8 cellular contexts compared by ENCODE assay signal in genomic region chr10:120942806-120943413, GRCh38.
DNase-seq lines count a peak whose midpoint lies in the region; ATAC-seq, FAIRE-seq and TF ChIP-seq lines count a peak whose summit lies in the region.

No MANE protein-coding gene starts in this region.

- peak; percentile 65 for FAIRE-seq in A204.1 (lab: Jason Lieb, UNC)

- no peaks in the 10 kb centered on the region for H3K27me3 ChIP-seq in layer of hippocampus (ENCODE audit: control insufficient read depth, insufficient read depth, low read length)

- ATAC-seq in GM18505 (IDR thresholded peaks at IDR 0.05; ENCODE audit: unreplicated experiment) (peak; percentile 86), HG03045 (IDR thresholded peaks at IDR 0.05; ENCODE audit: unreplicated experiment) (peak; percentile 91)
- ATAC-seq in activated CD4-positive, CD25-positive, alpha-beta regulatory T cell treated with anti-CD3 and anti-CD28 coated beads, Interleukin-2, amount 50 U/mL, for 24 hours, result peak; percentile 84 to 85

- H3K27ac ChIP-seq in caudate nucleus (ENCODE audit: low read depth, low read length) (peak overlapping the region; percentile 17), layer of hippocampus (ENCODE audit: low read depth, low read length) (peak overlapping the region; percentile 30)

- peak; percentile 80 for DNase-seq in NCI-H2227 (lab: John Stamatoyannopoulos, UW; ENCODE audit: unreplicated experiment)
- peak in 60 of 61 donors; percentile 16 to 88 (median 72) for DNase-seq in caudate nucleus (lab: John Stamatoyannopoulos, UW)
- DNase-seq in stimulated activated CD4-positive, alpha-beta T cell treated with anti-CD3 and anti-CD28 coated beads, Interleukin-2, amount 100 ng/mL, for 48 hours, result peak; percentile 77 to 80

- no peak for TF ChIP-seq POLR2A in GM18505 (IDR thresholded peaks at IDR 0.05; ENCODE audit: borderline replicate concordance, extremely low read depth, insufficient read depth, insufficient read length)

Comparison
In these comparisons a context has a peak if more than half of its experiments do, and no peak if none do; other contexts are left out.
1. Peak in every context shown above with its lines: DNase-seq, ATAC-seq and H3K27ac ChIP-seq.